In the genomic region with DNA sequence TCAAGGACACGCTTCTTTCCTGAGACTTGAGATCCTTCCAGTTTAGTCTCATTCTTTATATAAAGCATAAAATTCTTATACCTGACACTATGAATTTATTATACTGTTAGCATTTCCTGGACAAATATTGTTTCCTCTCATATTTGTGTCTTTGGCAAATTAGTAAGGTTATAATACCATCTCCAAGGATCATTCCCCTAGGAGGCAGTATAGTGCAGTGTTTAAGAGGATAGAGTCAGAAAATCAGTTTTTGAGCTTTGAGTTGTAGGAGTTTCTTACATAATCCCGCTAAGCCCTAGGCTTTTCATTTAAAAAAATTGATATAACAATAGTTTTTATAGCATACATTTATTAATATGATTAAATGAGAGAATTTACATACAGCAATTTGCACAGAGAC, we compare ENCODE assay signal across 10 cellular contexts.
A peak's percentile ranks its signal among the peaks of the same experiment; 100 is the strongest.
DNase-seq lines count a peak whose midpoint lies in the region; ATAC-seq, FAIRE-seq and TF ChIP-seq lines count a peak whose summit lies in the region.
"Had no signal": no experiment of that assay in that cellular context is flagged by ENCODE, and none has a peak within 500 bp of the region (broad histone marks: within the 10 kb centered on the region; RNA-seq: fewer than 3 reads in every experiment).

No MANE protein-coding gene starts in this region.

- H3K4me1 ChIP-seq in left ventricle myocardium inferior (no peaks in the 10 kb centered on the region), foreskin keratinocyte (no peaks in the 10 kb centered on the region)
- no peaks in the 10 kb centered on the region for H3K4me1 ChIP-seq in effector memory CD4-positive, alpha-beta T cell (ENCODE audit: control insufficient read depth, insufficient read depth, low read length, poor library complexity, severe bottlenecking)

- H3K27ac ChIP-seq in left ventricle myocardium inferior (replicated peaks) (no peak overlapping the region), foreskin keratinocyte (no peak overlapping the region)
- no peak overlapping the region for H3K27ac ChIP-seq in effector memory CD4-positive, alpha-beta T cell (ENCODE audit: insufficient read depth, low read length, poor library complexity, severe bottlenecking)
- H3K27ac ChIP-seq: neutrophil had no signal

- ATAC-seq in foreskin keratinocyte: no peak
- ATAC-seq in HG03025 (IDR thresholded peaks at IDR 0.05; ENCODE audit: low FRiP score, unreplicated experiment): no peak
- ATAC-seq: activated T-cell treated with anti-CD3 and anti-CD28 coated beads, Interleukin-2, amount 50 U/mL, for 4 hours had no signal

- intact Hi-C loops in left ventricle myocardium inferior (cut with micrococcal nuclease): loop anchor here (10.0 kb wide), 1 partner anchor 213 kb away; no protein-coding TSS in a partner anchor
- intact Hi-C loops in cardiac septum (cut with DNase I): loop anchor here (5.0 kb wide), 1 partner anchor 511 kb away; a partner anchor contains a TSS

- no peak overlapping the region for H3K4me3 ChIP-seq in left ventricle myocardium inferior
- no peak overlapping the region for H3K4me3 ChIP-seq in effector memory CD4-positive, alpha-beta T cell (ENCODE audit: insufficient read depth, low read depth, low read length, poor library complexity, severe bottlenecking)

- peaks cover 15% of the 10 kb centered on the region for H3K9me3 ChIP-seq in left ventricle myocardium inferior (replicated peaks)
- no peaks in the 10 kb centered on the region for H3K9me3 ChIP-seq in effector memory CD4-positive, alpha-beta T cell (ENCODE audit: control insufficient read depth, low read length)
- H3K9me3 ChIP-seq: neutrophil had no signal

- H3K27me3 ChIP-seq in left ventricle myocardium inferior (ENCODE audit: low read depth): no peaks in the 10 kb centered on the region
- H3K27me3 ChIP-seq in foreskin keratinocyte: no peaks in the 10 kb centered on the region
- H3K27me3 ChIP-seq in effector memory CD4-positive, alpha-beta T cell (replicated peaks; ENCODE audit: control insufficient read depth, insufficient read depth, low read length, poor library complexity, severe bottlenecking): no peaks in the 10 kb centered on the region
- H3K27me3 ChIP-seq: neutrophil had no signal

- no peaks in the 10 kb centered on the region for H3K36me3 ChIP-seq in left ventricle myocardium inferior
- no peaks in the 10 kb centered on the region for H3K36me3 ChIP-seq in effector memory CD4-positive, alpha-beta T cell (ENCODE audit: control insufficient read depth, insufficient read depth, low read length)
- H3K36me3 ChIP-seq: neutrophil had no signal

- DNase-seq in left ventricle myocardium inferior (no peak), cardiac septum (ENCODE audit: low spot score) (no peak), OCI-M2 (lab: John Stamatoyannopoulos, UW; ENCODE audit: unreplicated experiment) (peak; percentile 19), foreskin keratinocyte (peak in 1 of 2 donors; percentile 9), RCC 7860 (ENCODE audit: low spot score) (no peak), T-helper 1 cell (no peak)
- no peak for DNase-seq in effector memory CD4-positive, alpha-beta T cell
- DNase-seq: activated T-cell treated with anti-CD3 and anti-CD28 coated beads, Interleukin-2, amount 50 U/mL, for 4 hours had no signal

- FAIRE-seq in RCC 7860 (lab: Jason Lieb, UNC): no peak

- TF ChIP-seq CTCF in left ventricle myocardium inferior (IDR thresholded peaks at IDR 0.05; ENCODE audit: borderline replicate concordance) (peak; percentile 56), foreskin keratinocyte (conservative IDR thresholded peaks at IDR 0.05) (peak; percentile 58)
